15 cellular contexts compared by ENCODE assay signal in the genomic region with DNA sequence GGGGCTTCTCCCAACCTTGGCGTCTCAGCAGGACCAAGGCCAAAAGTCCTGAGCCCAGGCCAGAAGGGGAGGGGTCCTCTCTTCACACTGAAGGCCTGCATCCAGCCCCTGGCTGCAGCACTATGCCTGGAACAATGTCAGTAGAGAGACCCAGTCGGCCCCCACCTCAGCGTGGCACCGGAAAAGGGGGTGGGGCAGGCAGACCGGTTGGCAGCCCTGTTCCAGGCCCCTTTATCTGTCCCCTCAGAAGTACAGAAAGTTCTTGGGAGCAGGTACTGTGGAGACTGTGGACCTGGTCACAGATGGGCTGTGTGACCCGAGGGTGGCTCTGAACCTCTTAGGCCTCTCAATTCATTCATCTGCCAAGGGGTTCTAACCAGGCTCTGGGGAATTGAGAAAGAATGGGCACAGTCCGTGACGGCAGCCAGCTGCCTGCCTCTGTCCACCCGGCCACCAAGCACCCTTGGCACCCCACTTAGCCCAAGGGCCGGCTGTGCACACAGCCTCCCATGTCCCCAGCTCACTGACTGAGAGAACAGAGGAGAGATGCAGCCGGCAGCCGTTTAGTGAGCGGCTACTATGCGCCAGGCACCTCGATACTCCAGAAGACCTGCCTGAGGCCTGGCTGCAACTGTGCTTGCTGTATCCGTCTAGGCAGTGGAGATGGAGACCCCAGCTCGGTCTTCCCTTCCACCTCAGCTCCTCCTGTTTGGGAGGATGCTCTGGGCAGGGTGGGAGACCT. TPM values are rescaled to one million over a fixed set of nuclear protein-coding genes. Genes with fewer than 3 reads are reported as not detected.
A peak's percentile ranks its signal among the peaks of the same experiment; 100 is the strongest.
DNase-seq lines count a peak whose midpoint lies in the region; ATAC-seq, FAIRE-seq and TF ChIP-seq lines count a peak whose summit lies in the region.
"Had no signal": no experiment of that assay in that cellular context is flagged by ENCODE, and none has a peak within 500 bp of the region (broad histone marks: within the 10 kb centered on the region; RNA-seq: fewer than 3 reads in every experiment).

No MANE protein-coding gene starts in this region.

- peak overlapping the region; percentile 6 to 70 (median 36) for H3K27ac Mint-ChIP-seq in CD4-positive, alpha-beta memory T cell
- H3K27ac Mint-ChIP-seq: T-helper 1 cell treated with Interleukin-12 subunit alpha and Interleukin-12 subunit beta and Interleukin-4 antibody, amounts not matched to agents 30 μg/mL and 1 μg/mL, for 36 hours had no signal

- no peak overlapping the region for H3K4me3 ChIP-seq in CD4-positive, alpha-beta memory T cell (ENCODE audit: low read length in 2 of 2)
- H3K4me3 ChIP-seq in bronchial epithelial cell (ENCODE audit: low read depth, low read length): no peak overlapping the region

- H3K36me3 ChIP-seq in CD4-positive, alpha-beta memory T cell (ENCODE audit: insufficient read depth, low read length): peaks cover 77% of the 10 kb centered on the region
- no peaks in the 10 kb centered on the region for H3K36me3 ChIP-seq in bronchial epithelial cell (ENCODE audit: control insufficient read depth, insufficient read depth, low read length)

- peak in 1 of 5 donors; percentile 30 for DNase-seq in CD4-positive, alpha-beta memory T cell
- DNase-seq in bronchial epithelial cell (ENCODE audit: low read depth): no peak
- peak; percentile 33 for DNase-seq in sciatic nerve (ENCODE audit: low spot score)
- DNase-seq in NCI-H524 (lab: John Stamatoyannopoulos, UW): no peak
- DNase-seq in HEK293T (ENCODE audit: extremely low spot score): no peak
- DNase-seq: DMS79 treated with DMSO at 0.1 percent for 48 hours; effector CD8-positive, alpha-beta T cell; Kasumi-1; NCI-H1417; Right ventricle myocardium superior; stimulated activated CD4-positive, alpha-beta T cell treated with anti-CD3 and anti-CD28 coated beads, Interleukin-12 subunit alpha, Interleukin-12 subunit beta, amount 100 ng/mL, for 4 hours had no signal

- no peaks in the 10 kb centered on the region for H3K9me3 ChIP-seq in CD4-positive, alpha-beta memory T cell (ENCODE audit: control insufficient read depth in 1 of 2, low read length in 2 of 2)

- ATAC-seq in sciatic nerve (no peak), HG02885 (IDR thresholded peaks at IDR 0.05; ENCODE audit: poor library complexity, unreplicated experiment) (no peak)
- ATAC-seq: activated CD4-positive, CD25-positive, alpha-beta regulatory T cell treated with anti-CD3 and anti-CD28 coated beads, Interleukin-2, amount 50 U/mL, for 24 hours had no signal

- intact Hi-C loops in CD4-positive, alpha-beta memory T cell (cut with micrococcal nuclease): no loop called here
- intact Hi-C loops in sciatic nerve (cut with DNase I): no loop called here

- peaks cover 0 to 9% (median 0%) of the 10 kb centered on the region in 8 donors for H3K9me3 Mint-ChIP-seq in CD4-positive, alpha-beta memory T cell
- H3K9me3 Mint-ChIP-seq: T-helper 1 cell treated with Interleukin-12 subunit alpha and Interleukin-12 subunit beta and Interleukin-4 antibody, amounts not matched to agents 30 μg/mL and 1 μg/mL, for 36 hours had no signal

- no peaks in the 10 kb centered on the region for H3K27me3 ChIP-seq in CD4-positive, alpha-beta memory T cell (ENCODE audit: insufficient read depth, low read length)
- no peaks in the 10 kb centered on the region for H3K27me3 ChIP-seq in bronchial epithelial cell (ENCODE audit: control insufficient read depth, insufficient read depth, low read length)

- FAIRE-seq in bronchial epithelial cell (lab: Jason Lieb, UNC): peak; percentile 85

- H3K36me3 Mint-ChIP-seq in CD4-positive, alpha-beta memory T cell: peaks cover 23 to 76% of the 10 kb centered on the region in 2 donors

- H3K4me3 Mint-ChIP-seq in CD4-positive, alpha-beta memory T cell: no peak overlapping the region
- H3K4me3 Mint-ChIP-seq: T-helper 1 cell treated with Interleukin-12 subunit alpha and Interleukin-12 subunit beta and Interleukin-4 antibody, amounts not matched to agents 30 μg/mL and 1 μg/mL, for 36 hours had no signal

- H3K27me3 Mint-ChIP-seq in CD4-positive, alpha-beta memory T cell: no peaks in the 10 kb centered on the region

- peaks cover 22 to 45% (median 34%) of the 10 kb centered on the region in 4 donors for H3K4me1 Mint-ChIP-seq in CD4-positive, alpha-beta memory T cell

- H3K27ac ChIP-seq in CD4-positive, alpha-beta memory T cell (ENCODE audit: low read depth, low read length): no peak overlapping the region

- peak; percentile 21 for TF ChIP-seq POLR2A in GM18526 (IDR thresholded peaks at IDR 0.05; ENCODE audit: extremely low read depth, insufficient read length)

- no peak for TF ChIP-seq CTCF in bronchial epithelial cell (IDR thresholded peaks at IDR 0.05; ENCODE audit: insufficient read depth, low read length, severe bottlenecking)

- H3K4me1 ChIP-seq in CD4-positive, alpha-beta memory T cell (ENCODE audit: insufficient read depth, low read length): peaks cover 36% of the 10 kb centered on the region

- CTCF ChIA-PET in CD4-positive, alpha-beta memory T cell (lab: Charles Lee; ENCODE audit: partially characterized antibody): no interaction called here
- CTCF ChIA-PET in HEK293T (lab: Yijun Ruan, JAX): no interaction called here

- POLR2A ChIA-PET in CD4-positive, alpha-beta memory T cell (lab: Charles Lee; ENCODE audit: partially characterized antibody): interaction anchor here (1.1 kb wide), 1 partner anchor 22 kb away, joined by 4 read pairs; no protein-coding TSS in a partner anchor
- POLR2A ChIA-PET in HEK293T (lab: Yijun Ruan, JAX): no interaction called here

TF ChIP-seq in HEK293T, 16 proteins besides CTCF, POLR2A, EP300 and RAD21:
- TF ChIP-seq HDGF (IDR thresholded peaks at IDR 0.05; ENCODE audit: borderline replicate concordance): no peak
- TF ChIP-seq SP1 (IDR thresholded peaks at IDR 0.05): no peak
- TF ChIP-seq FOXA1 (IDR thresholded peaks at IDR 0.05): no peak
- no peak for TF ChIP-seq ARNT (IDR thresholded peaks at IDR 0.05)
- no peak for TF ChIP-seq CTBP1 (IDR thresholded peaks at IDR 0.05; ENCODE audit: borderline replicate concordance)
- TF ChIP-seq NFRKB (IDR thresholded peaks at IDR 0.05): no peak

RNA-seq across cellular contexts. Expression of a gene that starts 23.9 kb away (rescaled TPM):
- 100 to 1,000 TPM; 105 to 112 TPM for total RNA-seq in CD4-positive, alpha-beta memory T cell
- 10 to 100 TPM; 12.5 to 50.8 TPM for polyA plus RNA-seq in CD4-positive, alpha-beta memory T cell
- total RNA-seq in bronchial epithelial cell: 0.13 and 0.26 TPM in 2 replicates
- 2.0 TPM for total RNA-seq in sciatic nerve

Comparison
In these comparisons a context has a peak if more than half of its experiments do, and no peak if none do; other contexts are left out.
1. RNA of a gene that starts 23.9 kb away (total RNA-seq): 105 to 112 TPM in CD4-positive, alpha-beta memory T cell; 2.0 TPM in sciatic nerve (single experiment) and 0.13 to 0.26 TPM in bronchial epithelial cell; every median in the first group is over 10 times any median in the second.